Comparison of ENCODE assay signal across 8 cellular contexts in genomic region chr2:69798466-69798908, GRCh38. TPM values are rescaled to one million over a fixed set of nuclear protein-coding genes. Genes with fewer than 3 reads are reported as not detected.
A peak's percentile ranks its signal among the peaks of the same experiment; 100 is the strongest.
DNase-seq lines count a peak whose midpoint lies in the region; ATAC-seq and TF ChIP-seq lines count a peak whose summit lies in the region.

No MANE protein-coding gene starts in this region.

- no peak for TF ChIP-seq CTCF in brain microvascular endothelial cell (IDR thresholded peaks at IDR 0.05; ENCODE audit: low read depth, low read length, missing control alignments)
- TF ChIP-seq CTCF in CD4-positive, alpha-beta T cell (IDR thresholded peaks at IDR 0.05) = no peak

- peak overlapping the region; percentile 92 for H3K27ac ChIP-seq in brain microvascular endothelial cell
- peak overlapping the region; percentile 91 for H3K27ac ChIP-seq in mesendoderm (ENCODE audit: low read depth, low read length)
- H3K27ac ChIP-seq in aorta (ENCODE audit: low read depth in 1 of 2, low read length in 2 of 2) = peak overlapping the region; percentile 38 to 56
- no peak overlapping the region for H3K27ac ChIP-seq in CD4-positive, alpha-beta T cell (ENCODE audit: low read depth, low read length)

- H3K9ac ChIP-seq in mesendoderm (ENCODE audit: low read length) = peak overlapping the region; percentile 57

- no peaks in the 10 kb centered on the region for H3K79me2 ChIP-seq in mesendoderm (ENCODE audit: control insufficient read depth, insufficient read depth, low read length)

- H3K27ac Mint-ChIP-seq in CD4-positive, alpha-beta T cell = no peak overlapping the region

- peak overlapping the region; percentile 76 for H2BK120ac ChIP-seq in mesendoderm (ENCODE audit: low read depth, low read length)

- DNase-seq in AG08395 (ENCODE audit: low spot score) = peak; percentile 48
- DNase-seq in brain microvascular endothelial cell = peak; percentile 57
- peak; percentile 77 for DNase-seq in mesendoderm
- DNase-seq in aorta = peak in 1 of 2 donors; percentile 46
- DNase-seq in stimulated activated CD4-positive, alpha-beta T cell treated with anti-CD3 and anti-CD28 coated beads, Interleukin-4, amount 100 ng/mL, for 24 hours = no peak
- no peak for DNase-seq in CD4-positive, alpha-beta T cell
- no peak for DNase-seq in NCI-H2171 (lab: John Stamatoyannopoulos, UW)

- no peak overlapping the region for H3K4me3 Mint-ChIP-seq in CD4-positive, alpha-beta T cell

- no peak overlapping the region for H4K5ac ChIP-seq in mesendoderm (ENCODE audit: low read length)

- H2AK5ac ChIP-seq in mesendoderm (ENCODE audit: low read length) = peak overlapping the region; percentile 12

- H3K4me3 ChIP-seq in brain microvascular endothelial cell (ENCODE audit: low read depth, low read length) = peak overlapping the region; percentile 24
- no peak overlapping the region for H3K4me3 ChIP-seq in mesendoderm (ENCODE audit: low read length)
- H3K4me3 ChIP-seq in aorta (ENCODE audit: low read length in 2 of 2) = peak overlapping the region; percentile 47 to 57

- H2BK15ac ChIP-seq in mesendoderm (replicated peaks; ENCODE audit: low read depth) = peak overlapping the region; percentile 47

- ATAC-seq in HG02642 (IDR thresholded peaks at IDR 0.05; ENCODE audit: poor library complexity, unreplicated experiment) = peak; percentile 16
- ATAC-seq in aorta (ENCODE audit: low FRiP score) = peak; percentile 55
- no peak for ATAC-seq in CD4-positive, alpha-beta T cell (ENCODE audit: poor library complexity)

- peak overlapping the region; percentile 96 for H3K18ac ChIP-seq in mesendoderm (ENCODE audit: low read length)

- no peak overlapping the region for H3K4me2 ChIP-seq in mesendoderm (ENCODE audit: low read length)

- H3K4ac ChIP-seq in mesendoderm (ENCODE audit: low read depth, low read length) = peak overlapping the region; percentile 91

- H3K27me3 Mint-ChIP-seq in CD4-positive, alpha-beta T cell = no peaks in the 10 kb centered on the region

- peaks cover 20% of the 10 kb centered on the region for H3K4me1 Mint-ChIP-seq in CD4-positive, alpha-beta T cell (ENCODE audit: low read depth)

- no peaks in the 10 kb centered on the region for H3K36me3 Mint-ChIP-seq in CD4-positive, alpha-beta T cell (ENCODE audit: low read depth)

- no peaks in the 10 kb centered on the region for H3K79me1 ChIP-seq in mesendoderm (ENCODE audit: low read length)

- intact Hi-C loops in aorta (cut with DNase I) = loop anchor here in 1 of 2 donors (5.0 kb wide), 1 partner anchor 56 kb away; the partner anchor contains the start of gene ANXA4
- intact Hi-C loops in CD4-positive, alpha-beta T cell (cut with DNase I, micrococcal nuclease) = no loop called here

- H3K9me3 Mint-ChIP-seq in CD4-positive, alpha-beta T cell = no peaks in the 10 kb centered on the region

- in situ Hi-C loops in brain microvascular endothelial cell (cut with HindIII; ENCODE audit: low pct_ligation_motif_present, low sequenced_read_pairs) = no loop called here

- no peak overlapping the region for H3K23ac ChIP-seq in mesendoderm (ENCODE audit: low read length)

- peak overlapping the region; percentile 75 for H3K56ac ChIP-seq in mesendoderm (ENCODE audit: low read length)

- H4K8ac ChIP-seq in mesendoderm (ENCODE audit: low read depth, low read length) = no peak overlapping the region

- CTCF ChIA-PET in CD4-positive, alpha-beta T cell (lab: Charles Lee) = no interaction called here

- peak overlapping the region; percentile 92 for H2BK5ac ChIP-seq in mesendoderm (ENCODE audit: low read length)

- H3K4me1 ChIP-seq in mesendoderm (ENCODE audit: control insufficient read depth, low read depth, low read length) (peaks cover 25% of the 10 kb centered on the region), aorta (ENCODE audit: control insufficient read depth in 1 of 2, insufficient read depth in 2 of 2, low read length in 2 of 2) (peaks cover 0 to 15% of the 10 kb centered on the region in 2 donors)

- H3K36me3 ChIP-seq in brain microvascular endothelial cell (replicated peaks) (no peaks in the 10 kb centered on the region), mesendoderm (ENCODE audit: control insufficient read depth, insufficient read depth, low read length) (no peaks in the 10 kb centered on the region), aorta (ENCODE audit: control insufficient read depth in 1 of 2, insufficient read depth in 2 of 2, low read length in 1 of 2) (no peaks in the 10 kb centered on the region)

- WGBS in mesendoderm (ENCODE audit: extremely low coverage, insufficient coverage, low lambda C conversion rate) = no CpG with 5 or more reads among the region's 7 CpGs
- WGBS in aorta, 2 donors = 3 to 6% methylated on average over 7 of the region's 7 CpGs

- POLR2A ChIA-PET in CD4-positive, alpha-beta T cell (lab: Charles Lee) = no interaction called here

- H3K9me3 ChIP-seq in aorta (ENCODE audit: control insufficient read depth, low read length) = no peaks in the 10 kb centered on the region
- no peaks in the 10 kb centered on the region for H3K9me3 ChIP-seq in CD4-positive, alpha-beta T cell (ENCODE audit: control insufficient read depth, low read length)

- H3K27me3 ChIP-seq in brain microvascular endothelial cell (replicated peaks) (no peaks in the 10 kb centered on the region), mesendoderm (ENCODE audit: insufficient read depth, low read length, poor library complexity) (no peaks in the 10 kb centered on the region), aorta (ENCODE audit: control insufficient read depth in 1 of 2, insufficient read depth in 2 of 2, low read length in 1 of 2) (no peaks in the 10 kb centered on the region)
- no peaks in the 10 kb centered on the region for H3K27me3 ChIP-seq in CD4-positive, alpha-beta T cell (ENCODE audit: control insufficient read depth, insufficient read depth, low read length)

RNA-seq across cellular contexts. Expression of gene GMCL1, which starts 31.0 kb away (rescaled TPM):
- polyA plus RNA-seq in mesendoderm (2013, experiment 1 of 2) = 14.3 TPM
- 13.2 TPM for polyA plus RNA-seq in mesendoderm (2013, experiment 2 of 2)
- 10 to 100 TPM; 16.1 to 16.9 TPM for total RNA-seq in aorta
- polyA plus RNA-seq in aorta = 10 to 100 TPM; 10.8 to 13.3 TPM
- total RNA-seq in CD4-positive, alpha-beta T cell = 10 to 100 TPM; 29.7 to 29.8 TPM

RNA-seq across cellular contexts. Expression of gene ANXA4, which starts 56.6 kb away (rescaled TPM):
- polyA plus RNA-seq in mesendoderm (2013, experiment 1 of 2) = 8.1 TPM
- polyA plus RNA-seq in mesendoderm (2013, experiment 2 of 2) = 8.6 TPM
- total RNA-seq in aorta = 100 to 1,000 TPM in 1 of 2 donors, 10 to 100 TPM in 1; 94.6 to 120 TPM
- polyA plus RNA-seq in aorta = 10 to 100 TPM; 73.0 to 89.8 TPM
- 1 to 10 TPM; 4.0 to 5.3 TPM for total RNA-seq in CD4-positive, alpha-beta T cell

Comparison
In these comparisons a context has a peak if more than half of its experiments do, and no peak if none do; other contexts are left out.
1. DNase-seq: peak in AG08395 (single experiment), brain microvascular endothelial cell (single experiment) and mesendoderm (single experiment); none in stimulated activated CD4-positive, alpha-beta T cell treated with anti-CD3 and anti-CD28 coated beads, Interleukin-4, amount 100 ng/mL, for 24 hours (single experiment), CD4-positive, alpha-beta T cell (0 of 10) and NCI-H2171 (single experiment).
2. RNA of gene ANXA4, which starts 56.6 kb away (total RNA-seq): 94.6 to 120 TPM in aorta; 4.0 to 5.3 TPM in CD4-positive, alpha-beta T cell; every median in the first group is over 10 times any median in the second.